3 cellular contexts compared by ENCODE assay signal in genomic region chr17:21848510-21848909, GRCh38.
A peak's percentile ranks its signal among the peaks of the same experiment; 100 is the strongest.
DNase-seq lines count a peak whose midpoint lies in the region; ATAC-seq and TF ChIP-seq lines count a peak whose summit lies in the region.
"Not testable (repeated sequence)": the region's sequence is repeated elsewhere in the genome, so short reads cannot be mapped to it uniquely, and the experiment has no call there.

No MANE protein-coding gene starts in this region.

- CTCF ChIA-PET in naive thymus-derived CD4-positive, alpha-beta T cell (lab: Charles Lee): not testable (repeated sequence)

- not testable (repeated sequence) for TF ChIP-seq CTCF in upper lobe of left lung (IDR thresholded peaks at IDR 0.05)

- not testable (repeated sequence) for H3K4me1 Mint-ChIP-seq in naive thymus-derived CD4-positive, alpha-beta T cell

- not testable (repeated sequence) for H3K4me3 ChIP-seq in naive thymus-derived CD4-positive, alpha-beta T cell (ENCODE audit: low read length); upper lobe of left lung; aorta (ENCODE audit: low read length in 2 of 2)

- not testable (repeated sequence) for H3K9me3 ChIP-seq in naive thymus-derived CD4-positive, alpha-beta T cell (ENCODE audit: control insufficient read depth in 2 of 3, low read length in 3 of 3); aorta (ENCODE audit: control insufficient read depth, low read length)
- H3K9me3 ChIP-seq in upper lobe of left lung: peaks cover 0 to 14% (median 11%) of the 10 kb centered on the region in 4 donors

- not testable (repeated sequence) for H3K27ac Mint-ChIP-seq in naive thymus-derived CD4-positive, alpha-beta T cell

- not testable (repeated sequence) for H3K36me3 Mint-ChIP-seq in naive thymus-derived CD4-positive, alpha-beta T cell

- not testable (repeated sequence) for TF ChIP-seq EP300 in upper lobe of left lung (IDR thresholded peaks at IDR 0.05)

- not testable (repeated sequence) for TF ChIP-seq POLR2A in upper lobe of left lung (IDR thresholded peaks at IDR 0.05)

- H3K36me3 ChIP-seq in naive thymus-derived CD4-positive, alpha-beta T cell (ENCODE audit: control insufficient read depth in 2 of 3, insufficient read depth in 3 of 3, low read length in 3 of 3); upper lobe of left lung; aorta (ENCODE audit: control insufficient read depth in 1 of 2, insufficient read depth in 2 of 2, low read length in 1 of 2): not testable (repeated sequence)

- intact Hi-C loops in naive thymus-derived CD4-positive, alpha-beta T cell (cut with micrococcal nuclease); aorta (cut with DNase I): not testable (repeated sequence)

- H3K4me3 Mint-ChIP-seq in naive thymus-derived CD4-positive, alpha-beta T cell: not testable (repeated sequence)

- H3K4me1 ChIP-seq in naive thymus-derived CD4-positive, alpha-beta T cell (ENCODE audit: control insufficient read depth in 2 of 2, insufficient read depth in 2 of 2, low read length in 2 of 2); upper lobe of left lung; aorta (ENCODE audit: control insufficient read depth in 1 of 2, insufficient read depth in 2 of 2, low read length in 2 of 2): not testable (repeated sequence)

- peak; percentile 18 for ATAC-seq in naive thymus-derived CD4-positive, alpha-beta T cell
- peak; percentile 44 to 66 for ATAC-seq in upper lobe of left lung (ENCODE audit: low FRiP score in 2 of 2)
- peak; percentile 76 for ATAC-seq in aorta (ENCODE audit: low FRiP score)

- H3K9me3 Mint-ChIP-seq in naive thymus-derived CD4-positive, alpha-beta T cell: peaks cover 4 to 42% (median 19%) of the 10 kb centered on the region in 11 donors

- WGBS in upper lobe of left lung, 2 donors: 56 to 76% methylated on average over 4 of the region's 4 CpGs
- 69 to 76% methylated on average over 4 of the region's 4 CpGs for WGBS in aorta, 2 donors

- not testable (repeated sequence) for DNase-seq in naive thymus-derived CD4-positive, alpha-beta T cell; upper lobe of left lung; aorta

- not testable (repeated sequence) for H3K27ac ChIP-seq in naive thymus-derived CD4-positive, alpha-beta T cell (ENCODE audit: low read depth, low read length); upper lobe of left lung; aorta (ENCODE audit: low read depth in 1 of 2, low read length in 2 of 2)

- peaks cover 6 to 21% (median 17%) of the 10 kb centered on the region in 5 donors for H3K27me3 Mint-ChIP-seq in naive thymus-derived CD4-positive, alpha-beta T cell

- POLR2A ChIA-PET in naive thymus-derived CD4-positive, alpha-beta T cell (lab: Charles Lee): not testable (repeated sequence)

- not testable (repeated sequence) for H3K27me3 ChIP-seq in naive thymus-derived CD4-positive, alpha-beta T cell (ENCODE audit: control insufficient read depth in 2 of 2, insufficient read depth in 2 of 2, low read length in 2 of 2); upper lobe of left lung; aorta (ENCODE audit: control insufficient read depth in 1 of 2, insufficient read depth in 2 of 2, low read length in 1 of 2)

Comparison
In these comparisons a context has a peak if more than half of its experiments do, and no peak if none do; other contexts are left out.
1. ATAC-seq: peak in every context shown above with its lines; median percentile 76 in aorta; 55 in upper lobe of left lung; 18 in naive thymus-derived CD4-positive, alpha-beta T cell.